18 cellular contexts compared by ENCODE assay signal in the genomic region with DNA sequence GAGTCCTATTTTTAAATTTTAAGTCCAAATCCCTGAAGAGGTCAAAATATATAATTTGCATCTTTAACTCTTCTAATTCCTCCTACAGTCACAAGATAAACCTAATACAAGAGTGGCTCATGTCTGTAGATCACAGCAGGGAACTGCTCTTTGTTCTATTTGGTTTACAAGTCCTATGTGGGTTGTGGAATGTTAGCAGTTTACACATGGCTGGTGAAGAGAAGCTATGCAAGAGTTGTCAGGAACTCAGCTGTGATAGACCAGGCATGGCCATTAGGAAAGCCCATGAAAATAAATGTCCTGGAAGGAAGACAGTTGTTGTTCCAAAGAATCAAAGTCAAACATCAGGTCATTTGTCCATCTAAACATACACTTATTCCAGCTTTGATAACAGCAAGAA.
DNase-seq lines count a peak whose midpoint lies in the region; ATAC-seq and TF ChIP-seq lines count a peak whose summit lies in the region.
"Had no signal": no experiment of that assay in that cellular context is flagged by ENCODE, and none has a peak within 500 bp of the region (broad histone marks: within the 10 kb centered on the region; RNA-seq: fewer than 3 reads in every experiment).

No MANE protein-coding gene starts in this region.

- no peaks in the 10 kb centered on the region for H4K20me1 ChIP-seq in osteoblast (ENCODE audit: insufficient read depth, low read length)

- H3K79me2 ChIP-seq in osteoblast (ENCODE audit: insufficient read depth, low read length): no peaks in the 10 kb centered on the region

- H3K4me1 ChIP-seq in osteoblast (ENCODE audit: insufficient read depth, low read length): peaks cover 37% of the 10 kb centered on the region
- H3K4me1 ChIP-seq: right lobe of liver had no signal

- TF ChIP-seq CTCF in osteoblast (IDR thresholded peaks at IDR 0.05; ENCODE audit: extremely low read depth, low read depth, low read length): no peak

- H3K36me3 ChIP-seq in SK-N-MC (ENCODE audit: insufficient read depth, low read length): no peaks in the 10 kb centered on the region
- no peaks in the 10 kb centered on the region for H3K36me3 ChIP-seq in osteoblast (ENCODE audit: insufficient read depth, low read length)
- H3K36me3 ChIP-seq: right lobe of liver, thoracic aorta had no signal

- no peaks in the 10 kb centered on the region for H3K9me3 ChIP-seq in SK-N-MC (ENCODE audit: low read depth, low read length)
- H3K9me3 ChIP-seq in osteoblast (ENCODE audit: low read depth, low read length): no peaks in the 10 kb centered on the region
- H3K9me3 ChIP-seq: right lobe of liver, thoracic aorta had no signal

- peak in 2 of 3 experiments; percentile 20 to 36 for DNase-seq in NCI-H1417 (lab: John Stamatoyannopoulos, UW)
- no peak for DNase-seq in NCI-H1417 treated with DMSO at 0.1 percent for 48 hours (lab: John Stamatoyannopoulos, UW)
- peak; percentile 56 for DNase-seq in SK-N-MC (ENCODE audit: low read depth, low spot score)
- DNase-seq in glomerular visceral epithelial cell (ENCODE audit: extremely low spot score): peak; percentile 69
- DNase-seq in osteoblast (ENCODE audit: insufficient read length, low spot score, missing footprints): no peak
- DNase-seq in NCI-H748 treated with DMSO at 0.1 percent for 48 hours (lab: John Stamatoyannopoulos, UW): no peak
- DNase-seq in DMS53 (lab: John Stamatoyannopoulos, UW): no peak
- DNase-seq: activated CD8-positive, alpha-beta T cell treated with anti-CD3 and anti-CD28 coated beads, Interleukin-2, amount 10 ng/mL, durations not matched to agents 7 days and 5 days; activated naive CD4-positive, alpha-beta T cell treated with Interleukin-2 at 50 U/mL for 16 hours; KG1; NCI-H2029 treated with DMSO at 0.1 percent for 48 hours; OCI-M1; right lobe of liver had no signal

- H3K27ac ChIP-seq in SK-N-MC (peak overlapping the region; percentile 82), osteoblast (ENCODE audit: low read depth, low read length) (peak overlapping the region; percentile 87)
- H3K27ac ChIP-seq: coronary artery, right lobe of liver, thoracic aorta had no signal

- H2AFZ ChIP-seq in osteoblast (ENCODE audit: low read length): no peak overlapping the region

- ATAC-seq in HG03045 (IDR thresholded peaks at IDR 0.05; ENCODE audit: unreplicated experiment): no peak
- ATAC-seq: activated CD8-positive, alpha-beta T cell treated with anti-CD3 and anti-CD28 coated beads, Interleukin-2, amount 10 ng/mL, durations not matched to agents 7 days and 5 days; GM12878; HCT116 had no signal

- H3K27me3 ChIP-seq in osteoblast (ENCODE audit: insufficient read depth, low read length): no peaks in the 10 kb centered on the region
- H3K27me3 ChIP-seq: right lobe of liver had no signal

- H3K4me2 ChIP-seq in osteoblast (ENCODE audit: insufficient read depth, low read length): peak overlapping the region; percentile 26

- no peak overlapping the region for H3K9ac ChIP-seq in SK-N-MC (ENCODE audit: insufficient read length)

- H3K4me3 ChIP-seq in SK-N-MC: peak overlapping the region; percentile 51
- H3K4me3 ChIP-seq in osteoblast (ENCODE audit: insufficient read depth, low read length): no peak overlapping the region
- H3K4me3 ChIP-seq: coronary artery, GM12878, right lobe of liver, thoracic aorta had no signal

Comparison
In these comparisons a context has a peak if more than half of its experiments do, and no peak if none do; other contexts are left out.
1. DNase-seq: peak in NCI-H1417 (2 of 3), SK-N-MC (single experiment) and glomerular visceral epithelial cell (single experiment); none in NCI-H1417 treated with DMSO at 0.1 percent for 48 hours (single experiment), osteoblast (single experiment), NCI-H748 treated with DMSO at 0.1 percent for 48 hours (single experiment) and DMS53 (single experiment).